ENCODE assay signal across 17 cellular contexts in the genomic region with DNA sequence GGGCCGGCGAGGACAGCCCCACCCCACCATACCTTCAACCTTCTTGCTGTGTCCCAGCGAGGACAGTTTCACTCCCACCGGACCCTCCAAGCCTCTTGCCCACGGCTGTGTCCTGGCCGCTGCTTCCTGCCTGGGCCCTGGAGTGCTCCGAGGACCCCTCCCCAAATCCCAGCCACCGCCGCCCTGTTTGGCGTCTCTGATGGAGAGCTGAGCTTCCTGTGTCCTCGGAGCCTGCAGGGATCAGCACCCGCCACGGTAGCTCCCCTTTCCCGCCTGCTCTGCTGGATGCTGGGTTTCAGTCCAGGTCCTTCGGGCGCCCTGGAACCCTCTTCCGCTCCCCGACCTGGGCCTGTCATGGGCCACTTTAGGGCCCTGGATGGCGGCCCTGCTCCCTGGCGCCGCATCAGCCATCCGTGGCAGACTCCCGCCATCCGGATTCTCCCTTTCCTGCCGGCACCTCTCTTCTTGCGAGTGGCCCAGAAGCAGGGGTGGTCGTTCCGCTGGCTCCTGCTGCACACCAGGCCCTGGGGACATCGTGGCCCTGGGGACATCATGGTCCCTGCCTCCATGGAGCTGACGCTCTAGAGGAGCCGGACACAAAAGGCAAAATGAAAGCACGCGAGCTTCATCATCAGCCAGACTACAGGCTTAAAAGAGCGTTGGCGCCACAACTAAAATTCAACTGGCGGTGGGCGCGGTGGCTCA.
"Had no signal": no experiment of that assay in that cellular context is flagged by ENCODE, and none has a peak within 500 bp of the region (broad histone marks: within the 10 kb centered on the region; RNA-seq: fewer than 3 reads in every experiment).

No MANE protein-coding gene starts in this region.

- H2AFZ ChIP-seq: hepatocyte had no signal

- H3K4me1 ChIP-seq: tibial artery had no signal

- H3K4me2 ChIP-seq: hepatocyte had no signal

- H3K9me3 ChIP-seq: prostate gland had no signal

- H3K4me3 ChIP-seq: hepatocyte, prostate gland, tibial artery had no signal

- DNase-seq: activated CD4-positive, alpha-beta memory T cell treated with anti-CD3 and anti-CD28 coated beads for 36 hours; activated naive CD4-positive, alpha-beta T cell treated with anti-CD3 and anti-CD28 coated beads, Interleukin-2, amount 10 ng/mL, durations not matched to agents 7 days and 5 days; effector memory CD8-positive, alpha-beta T cell; foreskin fibroblast; nephron progenitor cell; occipital lobe; stimulated activated CD4-positive, alpha-beta T cell treated with anti-CD3 and anti-CD28 coated beads, Interleukin-2, amount 100 ng/mL, for 24 hours; stimulated activated naive CD8-positive, alpha-beta T cell treated with anti-CD3 and anti-CD28 coated beads, Interleukin-15, Interleukin-2, amounts not matched to agents 100 U/mL and 50 U/mL, for 24 hours; substantia nigra; T-helper 17 cell; tibial artery had no signal

- H3K27me3 ChIP-seq: hepatocyte had no signal

- H3K36me3 ChIP-seq: prostate gland, tibial artery had no signal

- H3K27ac ChIP-seq: epithelial cell of prostate, hepatocyte, tibial artery, VCaP had no signal

- H3K79me2 ChIP-seq: hepatocyte had no signal

- ATAC-seq: effector memory CD8-positive, alpha-beta T cell; left lobe of liver; right cardiac atrium; stimulated activated naive CD8-positive, alpha-beta T cell treated with anti-CD3 and anti-CD28 coated beads, Interleukin-15, Interleukin-2, amounts not matched to agents 100 U/mL and 50 U/mL, for 24 hours; T-helper 17 cell had no signal
